27 cellular contexts compared by ENCODE assay signal in the genomic region with DNA sequence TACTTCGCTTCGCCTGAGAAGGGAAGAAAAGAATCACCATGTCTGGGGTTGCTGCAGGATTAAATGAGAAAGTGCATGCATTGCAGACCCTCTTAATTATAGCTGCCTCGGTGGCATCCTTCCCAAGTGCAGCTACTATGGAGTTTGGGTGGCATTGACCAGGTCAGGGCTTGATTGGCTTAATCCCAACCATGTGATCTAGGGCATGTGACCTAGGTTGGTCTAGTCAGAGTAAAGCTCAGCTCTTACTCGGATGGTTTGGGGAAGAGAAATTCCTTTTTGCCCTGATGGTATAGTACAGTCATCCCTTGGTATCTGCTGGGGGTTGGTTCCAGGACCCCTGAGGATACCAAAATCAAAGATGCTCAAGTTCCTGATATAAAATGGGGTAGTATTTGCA.
DNase-seq lines count a peak whose midpoint lies in the region; ATAC-seq, FAIRE-seq and TF ChIP-seq lines count a peak whose summit lies in the region.
"Had no signal": no experiment of that assay in that cellular context is flagged by ENCODE, and none has a peak within 500 bp of the region (broad histone marks: within the 10 kb centered on the region; RNA-seq: fewer than 3 reads in every experiment).

No MANE protein-coding gene starts in this region.

- dilution Hi-C loops in IMR-90 (cut with HindIII; ENCODE audit: low sequenced_read_pairs, unreplicated experiment): no loop called here

- TF ChIP-seq POLR2A in IMR-90 (IDR thresholded peaks at IDR 0.05; ENCODE audit: low read depth, low read length) (no peak), vagina (IDR thresholded peaks at IDR 0.05) (no peak)

- POLR2A ChIA-PET in IMR-90 (lab: Charles Lee; ENCODE audit: unreplicated experiment): no interaction called here

- BruUV-seq in IMR-90 (replicated peaks; lab: Mats Ljungman, UMichigan): no TSS peak

- no peak for ATAC-seq in activated CD8-positive, alpha-beta memory T cell treated with anti-CD3 and anti-CD28 coated beads, Interleukin-2, amount 10 ng/mL, durations not matched to agents 7 days and 5 days
- no peak for ATAC-seq in IMR-90 (ENCODE audit: low read depth)
- ATAC-seq in HG03460 (IDR thresholded peaks at IDR 0.05; ENCODE audit: unreplicated experiment): no peak
- no peak for ATAC-seq in GM21786 (IDR thresholded peaks at IDR 0.05; ENCODE audit: unreplicated experiment)

- no peaks in the 10 kb centered on the region for H3K4me1 Mint-ChIP-seq in activated CD8-positive, alpha-beta memory T cell treated with anti-CD3 and anti-CD28 coated beads, Interleukin-2, amount 10 ng/mL, durations not matched to agents 7 days and 5 days
- H3K4me1 Mint-ChIP-seq: CD14-positive monocyte had no signal

- no peaks in the 10 kb centered on the region for H3K27me3 Mint-ChIP-seq in activated CD8-positive, alpha-beta memory T cell treated with anti-CD3 and anti-CD28 coated beads, Interleukin-2, amount 10 ng/mL, durations not matched to agents 7 days and 5 days
- H3K27me3 Mint-ChIP-seq: CD4-positive, alpha-beta T cell had no signal

- in situ Hi-C loops in IMR-90 (cut with MboI; ENCODE audit: low sequenced_read_pairs): no loop called here

- H2BK5ac ChIP-seq in IMR-90 (ENCODE audit: low read depth, low read length, poor library complexity, severe bottlenecking): no peak overlapping the region

- no peak overlapping the region for H4K5ac ChIP-seq in IMR-90 (ENCODE audit: low read depth, low read length)

- H3K27ac ChIP-seq in IMR-90 (ENCODE audit: insufficient read depth, low read length): no peak overlapping the region
- no peak overlapping the region for H3K27ac ChIP-seq in vagina
- H3K27ac ChIP-seq: 22Rv1; BLaER1 treated with 17β-estradiol and CSF1 and Interleukin-3, amounts not matched to agents 10 nM and 100 nM; GM23248 had no signal

- no peak overlapping the region for H3K14ac ChIP-seq in IMR-90 (replicated peaks; ENCODE audit: low read depth, low read length)

- peak; percentile 79 for FAIRE-seq in bronchial epithelial cell (lab: Jason Lieb, UNC)
- FAIRE-seq: A204.1, GM12891, GM18507, H1 had no signal

- peaks cover 44% of the 10 kb centered on the region for H3K27me3 ChIP-seq in IMR-90 (ENCODE audit: control insufficient read depth, insufficient read depth, low read length)
- peaks cover 2% of the 10 kb centered on the region for H3K27me3 ChIP-seq in bronchial epithelial cell (ENCODE audit: control insufficient read depth, insufficient read depth, low read length)
- H3K27me3 ChIP-seq in vagina: no peaks in the 10 kb centered on the region
- H3K27me3 ChIP-seq: BE2C; BLaER1 treated with 17β-estradiol and CSF1 and Interleukin-3, amounts not matched to agents 10 nM and 100 nM had no signal

- H2AFZ ChIP-seq in IMR-90 (replicated peaks; ENCODE audit: low read length, poor library complexity): no peak overlapping the region
- H2AFZ ChIP-seq: GM23248 had no signal

- no peak overlapping the region for H3K4ac ChIP-seq in IMR-90 (ENCODE audit: low read depth, low read length)

- no peaks in the 10 kb centered on the region for H3K79me1 ChIP-seq in IMR-90 (ENCODE audit: low read depth in 1 of 2, low read length in 2 of 2)

- H3K9me3 ChIP-seq in IMR-90 (ENCODE audit: control insufficient read depth, insufficient read depth, low read length): no peaks in the 10 kb centered on the region
- no peaks in the 10 kb centered on the region for H3K9me3 ChIP-seq in vagina
- H3K9me3 ChIP-seq: BE2C had no signal

- CTCF ChIA-PET in activated CD8-positive, alpha-beta memory T cell treated with anti-CD3 and anti-CD28 coated beads, Interleukin-2, amount 10 ng/mL, durations not matched to agents 7 days and 5 days (lab: Charles Lee): no interaction called here
- CTCF ChIA-PET in IMR-90 (lab: Yijun Ruan, JAX): no interaction called here

- no peak overlapping the region for H2BK15ac ChIP-seq in IMR-90 (ENCODE audit: low read depth, low read length)

- no peak for TF ChIP-seq RAD21 in IMR-90 (IDR thresholded peaks at IDR 0.05; ENCODE audit: low read length)

- H3K9me1 ChIP-seq in IMR-90 (ENCODE audit: insufficient read depth, low read length): no peaks in the 10 kb centered on the region

- H3K23ac ChIP-seq in IMR-90 (ENCODE audit: low read depth, low read length): no peak overlapping the region

- H4K91ac ChIP-seq in IMR-90 (ENCODE audit: insufficient read depth, low read depth, low read length): no peak overlapping the region

- no peak overlapping the region for H2BK20ac ChIP-seq in IMR-90 (ENCODE audit: low read depth, low read length)

- DNase-seq in activated CD8-positive, alpha-beta memory T cell treated with anti-CD3 and anti-CD28 coated beads, Interleukin-2, amount 10 ng/mL, durations not matched to agents 7 days and 5 days: peak; percentile 12
- DNase-seq in activated CD8-positive, alpha-beta memory T cell treated with anti-CD3 and anti-CD28 coated beads, Interleukin-2, amount 50 U/mL, for 48 hours: no peak
- DNase-seq in IMR-90: no peak
- DNase-seq in bronchial epithelial cell (ENCODE audit: low read depth): no peak
- peak; percentile 42 to 67 for DNase-seq in vagina (ENCODE audit: extremely low spot score in 2 of 2)
- no peak for DNase-seq in NOMO-1 treated with DMSO at 0.1 percent for 48 hours (lab: John Stamatoyannopoulos, UW; ENCODE audit: unreplicated experiment)
- DNase-seq: ACHN; AML-193; BE2C; Calu3; CD4-positive, alpha-beta T cell; COR-L47; DMS53; DMS79 treated with DMSO at 0.1 percent for 48 hours; GF-D8; GM23248; H7; HCEC 1CT had no signal

- no peaks in the 10 kb centered on the region for H4K20me1 ChIP-seq in IMR-90 (ENCODE audit: insufficient read depth, low read length)
- H4K20me1 ChIP-seq: BLaER1 treated with 17β-estradiol and CSF1 and Interleukin-3, amounts not matched to agents 10 nM and 100 nM had no signal

- H2AK5ac ChIP-seq in IMR-90 (ENCODE audit: low read depth, low read length): no peak overlapping the region

- no peak overlapping the region for H4K8ac ChIP-seq in IMR-90 (ENCODE audit: low read depth in 2 of 2, low read length in 2 of 2)

- H3K4me2 ChIP-seq in IMR-90 (ENCODE audit: low read depth, low read length): no peak overlapping the region
- H3K4me2 ChIP-seq: BLaER1 treated with 17β-estradiol and CSF1 and Interleukin-3, amounts not matched to agents 10 nM and 100 nM had no signal

- no peak overlapping the region for H2AK9ac ChIP-seq in IMR-90 (replicated peaks; ENCODE audit: low read depth, low read length, poor library complexity)

- H3K4me3 Mint-ChIP-seq in activated CD8-positive, alpha-beta memory T cell treated with anti-CD3 and anti-CD28 coated beads, Interleukin-2, amount 10 ng/mL, durations not matched to agents 7 days and 5 days: no peak overlapping the region
- H3K4me3 Mint-ChIP-seq: CD14-positive monocyte; CD4-positive, alpha-beta T cell had no signal

- no peak overlapping the region for H2BK120ac ChIP-seq in IMR-90 (ENCODE audit: low read depth, low read length)

- no CpG with 5 or more reads among the region's 4 CpGs for WGBS in IMR-90 (ENCODE audit: extremely low coverage in 2 of 2, insufficient read length in 1 of 2), 2 experiments

- intact Hi-C loops in IMR-90 (cut with micrococcal nuclease): no loop called here
- intact Hi-C loops in vagina (cut with DNase I): no loop called here

- H3K36me3 Mint-ChIP-seq in activated CD8-positive, alpha-beta memory T cell treated with anti-CD3 and anti-CD28 coated beads, Interleukin-2, amount 10 ng/mL, durations not matched to agents 7 days and 5 days: no peaks in the 10 kb centered on the region
- H3K36me3 Mint-ChIP-seq: CD14-positive monocyte had no signal

- H3K4me3 ChIP-seq in IMR-90 (ENCODE audit: insufficient read depth, low read depth, low read length) (no peak overlapping the region), bronchial epithelial cell (ENCODE audit: low read depth, low read length) (no peak overlapping the region), vagina (no peak overlapping the region)
- H3K4me3 ChIP-seq: BLaER1 treated with 17β-estradiol and CSF1 and Interleukin-3, amounts not matched to agents 10 nM and 100 nM; GM23248 had no signal

- H3K18ac ChIP-seq in IMR-90 (ENCODE audit: low read depth, low read length): no peak overlapping the region

- H3K36me3 ChIP-seq in IMR-90 (ENCODE audit: control insufficient read depth, insufficient read depth, low read length): no peaks in the 10 kb centered on the region
- H3K36me3 ChIP-seq in bronchial epithelial cell (ENCODE audit: control insufficient read depth, insufficient read depth, low read length): no peaks in the 10 kb centered on the region
- H3K36me3 ChIP-seq in vagina: no peaks in the 10 kb centered on the region
- H3K36me3 ChIP-seq: BE2C; BLaER1 treated with 17β-estradiol and CSF1 and Interleukin-3, amounts not matched to agents 10 nM and 100 nM had no signal

- no peak overlapping the region for H3K9ac ChIP-seq in IMR-90 (ENCODE audit: low read depth, low read length)
- H3K9ac ChIP-seq: BLaER1 treated with 17β-estradiol and CSF1 and Interleukin-3, amounts not matched to agents 10 nM and 100 nM; GM23248 had no signal

- H3K4me1 ChIP-seq in IMR-90 (ENCODE audit: control insufficient read depth, insufficient read depth, low read length) (no peaks in the 10 kb centered on the region), vagina (no peaks in the 10 kb centered on the region)
- H3K4me1 ChIP-seq: BE2C; BLaER1 treated with 17β-estradiol and CSF1 and Interleukin-3, amounts not matched to agents 10 nM and 100 nM had no signal

- H3K56ac ChIP-seq in IMR-90 (ENCODE audit: extremely low read depth, insufficient read depth, low read length): no peak overlapping the region

- H3K27ac Mint-ChIP-seq in activated CD8-positive, alpha-beta memory T cell treated with anti-CD3 and anti-CD28 coated beads, Interleukin-2, amount 10 ng/mL, durations not matched to agents 7 days and 5 days: no peak overlapping the region
- H3K27ac Mint-ChIP-seq: CD14-positive monocyte; CD4-positive, alpha-beta T cell had no signal

- peaks cover 2% of the 10 kb centered on the region for H3K9me3 Mint-ChIP-seq in activated CD8-positive, alpha-beta memory T cell treated with anti-CD3 and anti-CD28 coated beads, Interleukin-2, amount 10 ng/mL, durations not matched to agents 7 days and 5 days (ENCODE audit: low read depth)
- H3K9me3 Mint-ChIP-seq: CD4-positive, alpha-beta T cell had no signal

- no peak for TF ChIP-seq CTCF in IMR-90 (conservative IDR thresholded peaks at IDR 0.05; ENCODE audit: low read depth, low read length)
- TF ChIP-seq CTCF in bronchial epithelial cell (IDR thresholded peaks at IDR 0.05; ENCODE audit: insufficient read depth, low read length, severe bottlenecking): no peak
- no peak for TF ChIP-seq CTCF in vagina (IDR thresholded peaks at IDR 0.05)

TF ChIP-seq in IMR-90, 13 proteins besides CTCF, POLR2A, EP300 and RAD21 (continues in another document):
- TF ChIP-seq BHLHE40 (IDR thresholded peaks at IDR 0.05; ENCODE audit: low read depth, low read length) (no peak), FOS (IDR thresholded peaks at IDR 0.05; ENCODE audit: low read depth, low read length) (no peak), MAZ (IDR thresholded peaks at IDR 0.05; ENCODE audit: borderline replicate concordance, low read depth, low read length) (no peak)

Comparison
In these comparisons a context has a peak if more than half of its experiments do, and no peak if none do; other contexts are left out.
1. DNase-seq: peak in activated CD8-positive, alpha-beta memory T cell treated with anti-CD3 and anti-CD28 coated beads, Interleukin-2, amount 10 ng/mL, durations not matched to agents 7 days and 5 days (single experiment) and vagina (2 of 2); none in activated CD8-positive, alpha-beta memory T cell treated with anti-CD3 and anti-CD28 coated beads, Interleukin-2, amount 50 U/mL, for 48 hours (single experiment), IMR-90 (single experiment), bronchial epithelial cell (single experiment) and NOMO-1 treated with DMSO at 0.1 percent for 48 hours (single experiment).